Comparison of ENCODE assay signal across 19 cellular contexts in the genomic region with DNA sequence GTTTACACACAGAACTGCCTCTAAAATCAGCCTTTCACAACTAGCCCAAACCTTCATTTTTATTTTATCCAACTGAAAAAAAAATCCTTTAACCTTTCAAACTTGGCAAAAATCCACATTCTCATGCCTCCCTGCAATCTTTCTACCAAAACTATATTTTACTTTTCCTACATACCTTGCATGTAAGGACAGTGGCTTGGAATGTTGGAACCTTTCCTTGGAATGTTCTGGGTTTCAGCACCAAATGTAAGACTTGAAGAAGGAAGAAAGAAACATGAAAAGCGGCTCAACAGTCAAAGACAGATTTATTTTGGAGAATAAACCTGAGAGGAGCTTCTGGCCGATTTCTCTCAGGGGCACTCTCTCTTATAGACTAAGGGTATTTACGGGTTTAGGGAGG.
DNase-seq lines count a peak whose midpoint lies in the region; ATAC-seq, FAIRE-seq and TF ChIP-seq lines count a peak whose summit lies in the region.
"Had no signal": no experiment of that assay in that cellular context is flagged by ENCODE, and none has a peak within 500 bp of the region (broad histone marks: within the 10 kb centered on the region; RNA-seq: fewer than 3 reads in every experiment).

No MANE protein-coding gene starts in this region.

- no peaks in the 10 kb centered on the region for H4K20me1 ChIP-seq in osteoblast (ENCODE audit: insufficient read depth, low read length)
- H4K20me1 ChIP-seq: BLaER1 had no signal

- peaks cover 8% of the 10 kb centered on the region for H3K4me1 ChIP-seq in osteoblast (ENCODE audit: insufficient read depth, low read length)
- H3K4me1 ChIP-seq in body of pancreas = no peaks in the 10 kb centered on the region

- H3K36me3 ChIP-seq in bronchial epithelial cell (ENCODE audit: control insufficient read depth, insufficient read depth, low read length) (no peaks in the 10 kb centered on the region), osteoblast (ENCODE audit: insufficient read depth, low read length) (no peaks in the 10 kb centered on the region), body of pancreas (replicated peaks in 1 of 2; ENCODE audit: insufficient read depth in 1 of 2, low read depth in 2 of 2) (no peaks in the 10 kb centered on the region)
- H3K36me3 ChIP-seq: MG63 had no signal

- TF ChIP-seq POLR2A in body of pancreas (IDR thresholded peaks at IDR 0.05) = no peak

- H3K27ac ChIP-seq in osteoblast (ENCODE audit: low read depth, low read length) = no peak overlapping the region
- no peak overlapping the region for H3K27ac ChIP-seq in body of pancreas
- H3K27ac ChIP-seq: 22Rv1, BLaER1, KMS-11, PC-9 had no signal

- no peaks in the 10 kb centered on the region for H3K9me3 ChIP-seq in osteoblast (ENCODE audit: low read depth, low read length)
- no peaks in the 10 kb centered on the region for H3K9me3 ChIP-seq in body of pancreas
- H3K9me3 ChIP-seq: MG63 had no signal

- DNase-seq in T-helper 1 cell (no peak), bronchial epithelial cell (ENCODE audit: low read depth) (peak; percentile 21), fibroblast of the aortic adventitia (ENCODE audit: low read depth) (peak; percentile 70), osteoblast (ENCODE audit: insufficient read length, low spot score, missing footprints) (no peak), body of pancreas (no peak), NOMO-1 (lab: John Stamatoyannopoulos, UW; ENCODE audit: unreplicated experiment in 2 of 2) (no peak), germinal center (ENCODE audit: low spot score) (no peak)
- DNase-seq: CD8-positive, alpha-beta memory T cell; DMS 273 treated with DMSO at 0.1 percent for 48 hours; H7; MG63; NCI-H1092 treated with DMSO at 0.1 percent for 48 hours; NCI-H2107; PC-9 had no signal

- FAIRE-seq in bronchial epithelial cell (lab: Jason Lieb, UNC) = no peak

- intact Hi-C loops in body of pancreas (cut with DNase I) = no loop called here

- H3K4me3 ChIP-seq in bronchial epithelial cell (ENCODE audit: low read depth, low read length) (no peak overlapping the region), fibroblast of the aortic adventitia (ENCODE audit: low read depth, low read length) (no peak overlapping the region), osteoblast (ENCODE audit: insufficient read depth, low read length) (no peak overlapping the region), body of pancreas (no peak overlapping the region)
- H3K4me3 ChIP-seq: BLaER1, MG63, PC-9 had no signal

- H3K36me3 Mint-ChIP-seq in T-helper 1 cell treated with Interleukin-12 subunit alpha and Interleukin-12 subunit beta and Interleukin-4 antibody, amounts not matched to agents 30 μg/mL and 1 μg/mL, for 36 hours (ENCODE audit: low read depth) = peaks cover 20% of the 10 kb centered on the region
- H3K36me3 Mint-ChIP-seq: CD8-positive, alpha-beta memory T cell had no signal

- no peaks in the 10 kb centered on the region for H3K9me3 Mint-ChIP-seq in T-helper 1 cell treated with Interleukin-12 subunit alpha and Interleukin-12 subunit beta and Interleukin-4 antibody, amounts not matched to agents 30 μg/mL and 1 μg/mL, for 36 hours
- H3K9me3 Mint-ChIP-seq: CD8-positive, alpha-beta memory T cell had no signal

- H3K4me1 Mint-ChIP-seq in T-helper 1 cell treated with Interleukin-12 subunit alpha and Interleukin-12 subunit beta and Interleukin-4 antibody, amounts not matched to agents 30 μg/mL and 1 μg/mL, for 36 hours (ENCODE audit: low read depth) = no peaks in the 10 kb centered on the region
- H3K4me1 Mint-ChIP-seq: CD8-positive, alpha-beta memory T cell had no signal

- H3K4me3 Mint-ChIP-seq in T-helper 1 cell treated with Interleukin-12 subunit alpha and Interleukin-12 subunit beta and Interleukin-4 antibody, amounts not matched to agents 30 μg/mL and 1 μg/mL, for 36 hours = no peak overlapping the region
- H3K4me3 Mint-ChIP-seq: CD8-positive, alpha-beta memory T cell had no signal

- H3K27me3 Mint-ChIP-seq in T-helper 1 cell treated with Interleukin-12 subunit alpha and Interleukin-12 subunit beta and Interleukin-4 antibody, amounts not matched to agents 30 μg/mL and 1 μg/mL, for 36 hours (ENCODE audit: low read depth) = no peaks in the 10 kb centered on the region
- H3K27me3 Mint-ChIP-seq: CD8-positive, alpha-beta memory T cell had no signal

- ATAC-seq in body of pancreas = no peak
- ATAC-seq: Right ventricle myocardium inferior had no signal

- TF ChIP-seq CTCF in bronchial epithelial cell (IDR thresholded peaks at IDR 0.05; ENCODE audit: insufficient read depth, low read length, severe bottlenecking) (no peak), fibroblast of the aortic adventitia (IDR thresholded peaks at IDR 0.05; ENCODE audit: insufficient read depth, low read length) (no peak), osteoblast (IDR thresholded peaks at IDR 0.05; ENCODE audit: extremely low read depth, low read depth, low read length) (no peak), body of pancreas (IDR thresholded peaks at IDR 0.05) (no peak)

- WGBS in body of pancreas, 2 donors = 85 to 89% methylated on average over 3 of the region's 3 CpGs

- H2AFZ ChIP-seq in osteoblast (ENCODE audit: low read length) = no peak overlapping the region
- H2AFZ ChIP-seq: PC-9 had no signal

- no peak overlapping the region for H3K4me2 ChIP-seq in osteoblast (ENCODE audit: insufficient read depth, low read length)
- H3K4me2 ChIP-seq: KMS-11, PC-9 had no signal

- H3K27me3 ChIP-seq in bronchial epithelial cell (ENCODE audit: control insufficient read depth, insufficient read depth, low read length) = no peaks in the 10 kb centered on the region
- no peaks in the 10 kb centered on the region for H3K27me3 ChIP-seq in osteoblast (ENCODE audit: insufficient read depth, low read length)
- H3K27me3 ChIP-seq in body of pancreas = no peaks in the 10 kb centered on the region
- H3K27me3 ChIP-seq: BLaER1, MG63 had no signal

- peak overlapping the region; percentile 38 for H3K27ac Mint-ChIP-seq in T-helper 1 cell treated with Interleukin-12 subunit alpha and Interleukin-12 subunit beta and Interleukin-4 antibody, amounts not matched to agents 30 μg/mL and 1 μg/mL, for 36 hours

- H3K79me2 ChIP-seq in osteoblast (ENCODE audit: insufficient read depth, low read length) = no peaks in the 10 kb centered on the region

Comparison
In these comparisons a context has a peak if more than half of its experiments do, and no peak if none do; other contexts are left out.
1. DNase-seq: peak in bronchial epithelial cell (single experiment) and fibroblast of the aortic adventitia (single experiment); none in T-helper 1 cell (0 of 5), osteoblast (single experiment), body of pancreas (0 of 4), NOMO-1 (0 of 2) and germinal center (single experiment).